In genomic region chr1:225602590-225603206, GRCh38 we compare ENCODE assay signal across 2 cellular contexts.
TF ChIP-seq lines count a peak whose summit lies in the region.

No MANE protein-coding gene starts in this region.

TF ChIP-seq in K562, 482 proteins besides CTCF, POLR2A, EP300 and RAD21:
- TF ChIP-seq ATF3 (IDR thresholded peaks at IDR 0.05), result peak; percentile 81
- TF ChIP-seq ATF3 (CRISPR knock-in tag; conservative IDR thresholded peaks at IDR 0.05), result no peak
- TF ChIP-seq ZKSCAN8 (CRISPR knock-in tag; IDR thresholded peaks at IDR 0.05), result no peak

TF ChIP-seq in GM23338, 12 proteins besides CTCF, POLR2A, EP300 and RAD21:
- no peak for TF ChIP-seq REST (IDR thresholded peaks at IDR 0.05; ENCODE audit: unreplicated experiment)
- no peak for TF ChIP-seq NANOG (IDR thresholded peaks at IDR 0.05; ENCODE audit: borderline replicate concordance)
- no peak for TF ChIP-seq CREB1 (CRISPR knock-in tag; IDR thresholded peaks at IDR 0.05; ENCODE audit: low read depth)
- no peak for TF ChIP-seq JUNB (IDR thresholded peaks at IDR 0.05; ENCODE audit: unreplicated experiment)
- no peak for TF ChIP-seq STAT1 (IDR thresholded peaks at IDR 0.05; ENCODE audit: unreplicated experiment)
- TF ChIP-seq ETS1 (IDR thresholded peaks at IDR 0.05), result no peak
- TF ChIP-seq ZNF331 (CRISPR knock-in tag; IDR thresholded peaks at IDR 0.05; ENCODE audit: low read depth), result no peak
- TF ChIP-seq EZH2 (IDR thresholded peaks at IDR 0.05; ENCODE audit: low read depth, unreplicated experiment), result no peak
- no peak for TF ChIP-seq ZNF462 (CRISPR knock-in tag; IDR thresholded peaks at IDR 0.05)
- TF ChIP-seq ZNF114 (CRISPR knock-in tag; IDR thresholded peaks at IDR 0.05), result no peak
- no peak for TF ChIP-seq POLR2AphosphoS5 (IDR thresholded peaks at IDR 0.05; ENCODE audit: low read depth)
- no peak for TF ChIP-seq EZH2phosphoT487 (IDR thresholded peaks at IDR 0.05; ENCODE audit: unreplicated experiment)
